In genomic region chr20:37728635-37728983, GRCh38 we compare ENCODE assay signal across 24 cellular contexts. TPM values are rescaled to one million over a fixed set of nuclear protein-coding genes. Genes with fewer than 3 reads are reported as not detected.
DNase-seq lines count a peak whose midpoint lies in the region; ATAC-seq and TF ChIP-seq lines count a peak whose summit lies in the region.
"Had no signal": no experiment of that assay in that cellular context is flagged by ENCODE, and none has a peak within 500 bp of the region (broad histone marks: within the 10 kb centered on the region; RNA-seq: fewer than 3 reads in every experiment).

No MANE protein-coding gene starts in this region.

- 47 to 63% methylated on average over 2 of the region's 2 CpGs for whole genome bisulfite sequencing in endodermal cell (ENCODE audit: insufficient coverage in 1 of 2, insufficient read length in 1 of 2), 2 experiments
- 100% methylated on average over 1 of the region's 2 CpGs for WGBS in neuronal stem cell (ENCODE audit: extremely low coverage in 2 of 2, insufficient read length in 2 of 2, insufficient replicate concordance in 1 of 2), 2 donors

- H2BK5ac ChIP-seq in neuronal stem cell (ENCODE audit: low read length) = no peak overlapping the region

- ATAC-seq in GM23338 = peak; percentile 41
- ATAC-seq in T-helper 17 cell = no peak
- no peak for ATAC-seq in HG03025 (IDR thresholded peaks at IDR 0.05; ENCODE audit: low FRiP score, unreplicated experiment)
- ATAC-seq in HG03442 (IDR thresholded peaks at IDR 0.05; ENCODE audit: unreplicated experiment) = no peak
- ATAC-seq: effector memory CD8-positive, alpha-beta T cell; Panc1; pancreas had no signal

- H3K9me3 ChIP-seq in T-helper 17 cell (ENCODE audit: control insufficient read depth, low read length, poor library complexity, severe bottlenecking) = no peaks in the 10 kb centered on the region
- no peaks in the 10 kb centered on the region for H3K9me3 ChIP-seq in endodermal cell (ENCODE audit: control insufficient read depth, low read length)
- H3K9me3 ChIP-seq in neuronal stem cell (replicated peaks in 1 of 2; ENCODE audit: control insufficient read depth in 2 of 2, insufficient read depth in 1 of 2, low read depth in 1 of 2, low read length in 2 of 2) = no peaks in the 10 kb centered on the region
- H3K9me3 ChIP-seq: esophagus squamous epithelium, pancreas, suprapubic skin had no signal

- no peak overlapping the region for H4K8ac ChIP-seq in neuronal stem cell (ENCODE audit: low read depth, low read length)

- H2AFZ ChIP-seq in GM23338 (no peak overlapping the region), neuronal stem cell (ENCODE audit: low read length) (no peak overlapping the region)

- H3K9me3 Mint-ChIP-seq in GM23338 (no peaks in the 10 kb centered on the region), endodermal cell (no peaks in the 10 kb centered on the region)
- H3K9me3 Mint-ChIP-seq: activated CD4-positive, alpha-beta memory T cell treated with anti-CD3 and anti-CD28 coated beads, Interleukin-2, amount 10 ng/mL, durations not matched to agents 7 days and 5 days; effector memory CD8-positive, alpha-beta T cell; T-helper 2 cell treated with Interferon-gamma antibody and Interleukin-4, amounts not matched to agents 5 μg/mL and 100 μg/mL, for 36 hours had no signal

- H3K4me1 Mint-ChIP-seq in GM23338 (peaks cover 38% of the 10 kb centered on the region), T-helper 17 cell (peaks cover 32% of the 10 kb centered on the region), endodermal cell (peaks cover 63% of the 10 kb centered on the region)

- H3K14ac ChIP-seq in neuronal stem cell (ENCODE audit: low read length) = no peak overlapping the region

- H3K36me3 Mint-ChIP-seq in GM23338 (ENCODE audit: low read depth) = peaks cover 7% of the 10 kb centered on the region
- peaks cover 17% of the 10 kb centered on the region for H3K36me3 Mint-ChIP-seq in T-helper 17 cell (ENCODE audit: low read depth)
- H3K36me3 Mint-ChIP-seq in endodermal cell (ENCODE audit: low read depth) = peaks cover 14% of the 10 kb centered on the region

- no peak overlapping the region for H3K4me3 ChIP-seq in GM23338
- peak overlapping the region; percentile 35 for H3K4me3 ChIP-seq in endodermal cell (ENCODE audit: low read length)
- no peak overlapping the region for H3K4me3 ChIP-seq in neuronal stem cell (ENCODE audit: low read length in 2 of 2)
- H3K4me3 ChIP-seq: esophagus squamous epithelium, pancreas, suprapubic skin had no signal

- peaks cover 48% of the 10 kb centered on the region for H3K79me2 ChIP-seq in GM23338 (replicated peaks; ENCODE audit: insufficient read depth)

- H3K4me1 ChIP-seq in GM23338 (ENCODE audit: insufficient read depth) = no peaks in the 10 kb centered on the region
- peaks cover 37% of the 10 kb centered on the region for H3K4me1 ChIP-seq in endodermal cell (ENCODE audit: control insufficient read depth, insufficient read depth, low read length)
- H3K4me1 ChIP-seq in neuronal stem cell (ENCODE audit: control insufficient read depth in 2 of 2, insufficient read depth in 1 of 2, low read depth in 1 of 2, low read length in 2 of 2) = peaks cover 26 to 31% of the 10 kb centered on the region in 2 donors
- H3K4me1 ChIP-seq: suprapubic skin had no signal

- no peak overlapping the region for H2BK12ac ChIP-seq in neuronal stem cell (ENCODE audit: low read length)

- peaks cover 16% of the 10 kb centered on the region for H4K20me1 ChIP-seq in GM23338 (replicated peaks; ENCODE audit: insufficient read depth)

- H3K18ac ChIP-seq in neuronal stem cell (ENCODE audit: low read length) = no peak overlapping the region

- no peaks in the 10 kb centered on the region for H3K36me3 ChIP-seq in GM23338 (ENCODE audit: insufficient read depth)
- H3K36me3 ChIP-seq in endodermal cell (ENCODE audit: control insufficient read depth, insufficient read depth, low read length) = peaks cover 10% of the 10 kb centered on the region
- H3K36me3 ChIP-seq in neuronal stem cell (replicated peaks in 1 of 2; ENCODE audit: control insufficient read depth in 2 of 2, insufficient read depth in 2 of 2, low read length in 2 of 2) = peaks cover 0 to 10% of the 10 kb centered on the region in 2 donors

- no peaks in the 10 kb centered on the region for H3F3A ChIP-seq in GM23338 (replicated peaks; ENCODE audit: low read depth)

- no peak overlapping the region for H2AK5ac ChIP-seq in neuronal stem cell (ENCODE audit: low read depth, low read length)

- H3K4me3 Mint-ChIP-seq in GM23338 (no peak overlapping the region), T-helper 17 cell (no peak overlapping the region), endodermal cell (no peak overlapping the region)
- H3K4me3 Mint-ChIP-seq: activated CD4-positive, alpha-beta memory T cell treated with anti-CD3 and anti-CD28 coated beads, Interleukin-2, amount 10 ng/mL, durations not matched to agents 7 days and 5 days; effector memory CD8-positive, alpha-beta T cell; T-helper 2 cell treated with Interferon-gamma antibody and Interleukin-4, amounts not matched to agents 5 μg/mL and 100 μg/mL, for 36 hours had no signal

- no peaks in the 10 kb centered on the region for H3K9me2 ChIP-seq in GM23338 (ENCODE audit: insufficient read depth)

- no peak overlapping the region for H3K4ac ChIP-seq in neuronal stem cell (ENCODE audit: low read length)

- H3K4me2 ChIP-seq in GM23338 (no peak overlapping the region), neuronal stem cell (ENCODE audit: insufficient read depth, low read length, poor library complexity, severe bottlenecking) (no peak overlapping the region)

- H2BK15ac ChIP-seq in neuronal stem cell (ENCODE audit: low read length) = no peak overlapping the region

- H4K91ac ChIP-seq in neuronal stem cell (ENCODE audit: low read depth, low read length, poor library complexity) = no peak overlapping the region

- H3K27ac ChIP-seq in GM23338 (ENCODE audit: low read depth) = no peak overlapping the region
- peak overlapping the region; percentile 10 for H3K27ac ChIP-seq in endodermal cell (ENCODE audit: low read depth, low read length)
- H3K27ac ChIP-seq in neuronal stem cell (replicated peaks; ENCODE audit: low read length) = peak overlapping the region; percentile 75
- H3K27ac ChIP-seq: pancreas, suprapubic skin had no signal

- no peak overlapping the region for H3K27ac Mint-ChIP-seq in GM23338
- H3K27ac Mint-ChIP-seq in T-helper 17 cell = peak overlapping the region; percentile 74
- peak overlapping the region; percentile 67 for H3K27ac Mint-ChIP-seq in endodermal cell
- H3K27ac Mint-ChIP-seq: activated CD4-positive, alpha-beta memory T cell treated with anti-CD3 and anti-CD28 coated beads, Interleukin-2, amount 10 ng/mL, durations not matched to agents 7 days and 5 days; effector memory CD8-positive, alpha-beta T cell; T-helper 2 cell treated with Interferon-gamma antibody and Interleukin-4, amounts not matched to agents 5 μg/mL and 100 μg/mL, for 36 hours had no signal

- no peak for DNase-seq in GM23338 (ENCODE audit: low spot score)
- no peak for DNase-seq in T-helper 17 cell
- DNase-seq in endodermal cell = no peak
- DNase-seq in neuronal stem cell (ENCODE audit: low spot score) = no peak
- DNase-seq in COLO668 (lab: John Stamatoyannopoulos, UW; ENCODE audit: unreplicated experiment) = no peak
- DNase-seq: activated CD4-positive, alpha-beta memory T cell treated with anti-CD3 and anti-CD28 coated beads, Interleukin-2, amount 10 ng/mL, durations not matched to agents 7 days and 5 days; activated naive CD4-positive, alpha-beta T cell; activated T-cell treated with anti-CD3 and anti-CD28 coated beads for 4 hours; amygdala; effector memory CD8-positive, alpha-beta T cell; esophagus squamous epithelium; H7; KBM-7; mammary epithelial cell; MM.1S; NCI-H146; NCI-H510A treated with DMSO at 0.1 percent for 48 hours; NK-92 treated with Interleukin-12 subunit alpha and Interleukin-12 subunit beta, amount 100 ng/mL, for 24 hours; pancreas had no signal

- H3K27me3 Mint-ChIP-seq in GM23338 (ENCODE audit: insufficient read depth, low read depth, poor library complexity) (peaks cover 2% of the 10 kb centered on the region), T-helper 17 cell (no peaks in the 10 kb centered on the region), endodermal cell (ENCODE audit: insufficient read depth) (no peaks in the 10 kb centered on the region)
- H3K27me3 Mint-ChIP-seq: activated CD4-positive, alpha-beta memory T cell treated with anti-CD3 and anti-CD28 coated beads, Interleukin-2, amount 10 ng/mL, durations not matched to agents 7 days and 5 days; effector memory CD8-positive, alpha-beta T cell had no signal

- H3K9ac ChIP-seq in endodermal cell (ENCODE audit: extremely low read depth, low read length, poor library complexity, severe bottlenecking) (peak overlapping the region; percentile 6), neuronal stem cell (ENCODE audit: low read depth, low read length, poor library complexity) (no peak overlapping the region)

- TF ChIP-seq CTCF in GM23338 (conservative IDR thresholded peaks at IDR 0.05; ENCODE audit: low read depth in 2 of 2) (no peak), endodermal cell (conservative IDR thresholded peaks at IDR 0.05) (no peak)

- no peaks in the 10 kb centered on the region for H3K79me1 ChIP-seq in neuronal stem cell (ENCODE audit: low read depth, low read length)

- H2BK120ac ChIP-seq in neuronal stem cell (ENCODE audit: low read depth, low read length) = no peak overlapping the region

- no peaks in the 10 kb centered on the region for H3K27me3 ChIP-seq in GM23338 (ENCODE audit: insufficient read depth)
- H3K27me3 ChIP-seq in endodermal cell (ENCODE audit: control insufficient read depth, insufficient read depth, low read length, poor library complexity, severe bottlenecking) = no peaks in the 10 kb centered on the region
- H3K27me3 ChIP-seq in neuronal stem cell (ENCODE audit: control insufficient read depth in 3 of 3, insufficient read depth in 3 of 3, low read depth in 1 of 3, low read length in 3 of 3) = no peaks in the 10 kb centered on the region
- H3K27me3 ChIP-seq: esophagus squamous epithelium, pancreas, suprapubic skin had no signal

- H3K23ac ChIP-seq in neuronal stem cell (ENCODE audit: low read depth, low read length, poor library complexity) = no peak overlapping the region

RNA-seq across cellular contexts. Expression of gene CTNNBL1, which starts 34.8 kb away (rescaled TPM):
- total RNA-seq in GM23338 (2014; rRNA removed; shearing (Covaris generic)) = 36.3 and 46.1 TPM in 2 replicates
- 68.7 and 71.2 TPM in 2 replicates for polyA plus RNA-seq in GM23338 (2016; fragmentation: Nextera tagmentation; extraction: Ambion mirVana)
- total RNA-seq in T-helper 17 cell (10 to 100 TPM; 43.6 to 47.7 TPM), endodermal cell (10 to 100 TPM; 68.6 to 68.7 TPM)
- 66.8 TPM for polyA plus RNA-seq in endodermal cell (2013, experiment 1 of 2)
- 58.9 TPM for polyA plus RNA-seq in endodermal cell (2013, experiment 2 of 2)
- polyA plus RNA-seq in neuronal stem cell (2013, experiment 1 of 2) = 106 TPM
- 108 TPM for polyA plus RNA-seq in neuronal stem cell (2013, experiment 2 of 2)
